8 cellular contexts compared by ENCODE assay signal in genomic region chr3:194070634-194071409, GRCh38.
A peak's percentile ranks its signal among the peaks of the same experiment; 100 is the strongest.
DNase-seq lines count a peak whose midpoint lies in the region; ATAC-seq and TF ChIP-seq lines count a peak whose summit lies in the region.

No MANE protein-coding gene starts in this region.

- peaks cover 40% of the 10 kb centered on the region for H3K4me1 Mint-ChIP-seq in Calu3 (ENCODE audit: low read depth, unreplicated experiment)
- H3K4me1 Mint-ChIP-seq in activated T-helper 17 cell treated with anti-CD3 and anti-CD28 coated beads, Interleukin-2, amount 50 U/mL, for 72 hours, result peaks cover 19% of the 10 kb centered on the region
- peaks cover 30% of the 10 kb centered on the region for H3K4me1 Mint-ChIP-seq in stimulated activated naive CD8-positive, alpha-beta T cell treated with anti-CD3 and anti-CD28 coated beads, Interleukin-15, amount 100 ng/mL, for 72 hours

- peaks cover 18% of the 10 kb centered on the region for H3K36me3 Mint-ChIP-seq in Calu3 (ENCODE audit: insufficient read depth, unreplicated experiment)
- no peaks in the 10 kb centered on the region for H3K36me3 Mint-ChIP-seq in activated T-helper 17 cell treated with anti-CD3 and anti-CD28 coated beads, Interleukin-2, amount 50 U/mL, for 72 hours (ENCODE audit: low read depth)

- peak; percentile 37 for TF ChIP-seq RAD21 in neural cell (conservative IDR thresholded peaks at IDR 0.05)

- no peaks in the 10 kb centered on the region for H3K79me2 ChIP-seq in OCI-LY1 (ENCODE audit: insufficient read depth, low read length)
- no peaks in the 10 kb centered on the region for H3K79me2 ChIP-seq in neural cell (replicated peaks; ENCODE audit: insufficient read depth, low read length)

- H3K9ac ChIP-seq in OCI-LY1 (ENCODE audit: low read length), result peak overlapping the region; percentile 48; the same call in 1 of the 2 replicates
- peak overlapping the region; percentile 29 for H3K9ac ChIP-seq in neural cell (ENCODE audit: low read length)

- no peak for TF ChIP-seq EP300 in neural cell (conservative IDR thresholded peaks at IDR 0.05; ENCODE audit: poor library complexity, severe bottlenecking)

- no peaks in the 10 kb centered on the region for H3K9me2 ChIP-seq in OCI-LY1 (ENCODE audit: low read depth, low read length)
- no peaks in the 10 kb centered on the region for H3K9me2 ChIP-seq in neural cell (ENCODE audit: insufficient read depth, low read length)

- H3K4me2 ChIP-seq in OCI-LY1 (ENCODE audit: low read length) (peak overlapping the region; percentile 71), neural cell (ENCODE audit: low read length) (peak overlapping the region; percentile 45)

- TF ChIP-seq CTCF in Calu3 (IDR thresholded peaks at IDR 0.05; ENCODE audit: unreplicated experiment), result no peak
- TF ChIP-seq CTCF in OCI-LY1 (IDR thresholded peaks at IDR 0.05; ENCODE audit: low read length), result 0 out of 2 replicates have a peak, but pooled peaks have one; percentile 5
- no peak for TF ChIP-seq CTCF in neural cell (IDR thresholded peaks at IDR 0.05; ENCODE audit: poor library complexity, severe bottlenecking)

- H3K36me3 ChIP-seq in OCI-LY1 (ENCODE audit: insufficient read depth, low read length), result no peaks in the 10 kb centered on the region
- H3K36me3 ChIP-seq in neural cell (ENCODE audit: insufficient read depth, low read length), result no peaks in the 10 kb centered on the region

- H3K9me3 Mint-ChIP-seq in Calu3 (ENCODE audit: low read depth, unreplicated experiment), result peaks cover 19% of the 10 kb centered on the region
- peaks cover 4% of the 10 kb centered on the region for H3K9me3 Mint-ChIP-seq in activated T-helper 17 cell treated with anti-CD3 and anti-CD28 coated beads, Interleukin-2, amount 50 U/mL, for 72 hours
- H3K9me3 Mint-ChIP-seq in stimulated activated naive CD8-positive, alpha-beta T cell treated with anti-CD3 and anti-CD28 coated beads, Interleukin-15, amount 100 ng/mL, for 72 hours, result peaks cover 6 to 27% of the 10 kb centered on the region in 2 donors

- H2AFZ ChIP-seq in OCI-LY1 (ENCODE audit: low read length), result no peak overlapping the region
- no peak overlapping the region for H2AFZ ChIP-seq in neural cell (ENCODE audit: low read depth, low read length)

- ATAC-seq in GM19463 (IDR thresholded peaks at IDR 0.05; ENCODE audit: unreplicated experiment) (peak; percentile 92), HG03575 (IDR thresholded peaks at IDR 0.05; ENCODE audit: extremely low read depth, insufficient number of reproducible peaks, low FRiP score, unreplicated experiment) (peak; percentile 53)
- peak; percentile 88 for ATAC-seq in activated T-helper 17 cell treated with anti-CD3 and anti-CD28 coated beads, Interleukin-2, amount 50 U/mL, for 72 hours (replicated peaks)
- ATAC-seq in stimulated activated naive CD8-positive, alpha-beta T cell treated with anti-CD3 and anti-CD28 coated beads, Interleukin-15, amount 100 ng/mL, for 72 hours, result peak; percentile 92

- H3K9me3 ChIP-seq in OCI-LY1 (ENCODE audit: low read length), result peaks cover 11% of the 10 kb centered on the region; the same call in 1 of the 2 replicates
- no peaks in the 10 kb centered on the region for H3K9me3 ChIP-seq in neural cell (ENCODE audit: low read length)

- H4K20me1 ChIP-seq in OCI-LY1 (ENCODE audit: insufficient read depth, low read length), result no peaks in the 10 kb centered on the region
- H4K20me1 ChIP-seq in neural cell (ENCODE audit: insufficient read depth), result no peaks in the 10 kb centered on the region

- H3K27ac ChIP-seq in OCI-LY1 (ENCODE audit: low read depth, low read length, poor library complexity, severe bottlenecking), result no peak overlapping the region
- H3K27ac ChIP-seq in neural cell (ENCODE audit: low read length), result no peak overlapping the region

- peak; percentile 91 for DNase-seq in Calu3
- peak; percentile 8 for DNase-seq in fibroblast of the conjunctiva (ENCODE audit: low read depth)
- peak; percentile 75 to 89 for DNase-seq in stimulated activated naive CD8-positive, alpha-beta T cell treated with anti-CD3 and anti-CD28 coated beads, Interleukin-15, amount 100 ng/mL, for 72 hours

- peak overlapping the region; percentile 72 for H3K4me3 Mint-ChIP-seq in Calu3 (ENCODE audit: low read depth, unreplicated experiment)
- peak overlapping the region; percentile 63 for H3K4me3 Mint-ChIP-seq in activated T-helper 17 cell treated with anti-CD3 and anti-CD28 coated beads, Interleukin-2, amount 50 U/mL, for 72 hours
- H3K4me3 Mint-ChIP-seq in stimulated activated naive CD8-positive, alpha-beta T cell treated with anti-CD3 and anti-CD28 coated beads, Interleukin-15, amount 100 ng/mL, for 72 hours, result peak overlapping the region; percentile 69 to 87

- no peaks in the 10 kb centered on the region for H3F3A ChIP-seq in OCI-LY1 (ENCODE audit: insufficient read depth, low read length)
- H3F3A ChIP-seq in neural cell (ENCODE audit: insufficient read depth, low read length, poor library complexity, severe bottlenecking), result no peaks in the 10 kb centered on the region

- peak overlapping the region; percentile 65 for H3K27ac Mint-ChIP-seq in Calu3 (ENCODE audit: unreplicated experiment)
- H3K27ac Mint-ChIP-seq in activated T-helper 17 cell treated with anti-CD3 and anti-CD28 coated beads, Interleukin-2, amount 50 U/mL, for 72 hours, result no peak overlapping the region
- no peak overlapping the region for H3K27ac Mint-ChIP-seq in stimulated activated naive CD8-positive, alpha-beta T cell treated with anti-CD3 and anti-CD28 coated beads, Interleukin-15, amount 100 ng/mL, for 72 hours

- no TSS peak for BruUV-seq in Calu3 (replicated peaks; lab: Mats Ljungman, UMichigan)

- peaks cover 10% of the 10 kb centered on the region for H3K4me1 ChIP-seq in OCI-LY1 (ENCODE audit: insufficient read depth, low read length, severe bottlenecking)

- H3K4me3 ChIP-seq in OCI-LY1 (ENCODE audit: low read depth, low read length, poor library complexity, severe bottlenecking), result peak overlapping the region; percentile 58
- H3K4me3 ChIP-seq in neural cell (ENCODE audit: low read length), result peak overlapping the region; percentile 68

- CTCF ChIA-PET in Calu3 (lab: Charles Lee), result interaction anchor here (0.6 to 1.3 kb wide), 6 partner anchors 12 to 245 kb away, joined by 3 to 5 read pairs (median 4); no protein-coding TSS in a partner anchor

- H3K27me3 ChIP-seq in OCI-LY1 (ENCODE audit: insufficient read depth, low read length) (peaks cover 26% of the 10 kb centered on the region; the same call in 1 of the 2 replicates), neural cell (ENCODE audit: insufficient read depth, low read depth, low read length) (no peaks in the 10 kb centered on the region)

- intact Hi-C loops in Calu3 (cut with micrococcal nuclease; ENCODE audit: unreplicated experiment), result loop anchor here (5.0 kb wide), 1 partner anchor 229 kb away; no protein-coding TSS in a partner anchor

- H3K27me3 Mint-ChIP-seq in Calu3 (ENCODE audit: unreplicated experiment), result no peaks in the 10 kb centered on the region
- H3K27me3 Mint-ChIP-seq in activated T-helper 17 cell treated with anti-CD3 and anti-CD28 coated beads, Interleukin-2, amount 50 U/mL, for 72 hours, result peaks cover 36% of the 10 kb centered on the region
- H3K27me3 Mint-ChIP-seq in stimulated activated naive CD8-positive, alpha-beta T cell treated with anti-CD3 and anti-CD28 coated beads, Interleukin-15, amount 100 ng/mL, for 72 hours, result peaks cover 78% of the 10 kb centered on the region

TF ChIP-seq in neural cell, 6 proteins besides CTCF, POLR2A, EP300 and RAD21:
- peak; percentile 59 for TF ChIP-seq MXI1 (conservative IDR thresholded peaks at IDR 0.05; ENCODE audit: poor library complexity, severe bottlenecking)
- no peak for TF ChIP-seq POLR2AphosphoS5 (IDR thresholded peaks at IDR 0.05)
- TF ChIP-seq TAF1 (IDR thresholded peaks at IDR 0.05; ENCODE audit: low read depth), result no peak
- no peak for TF ChIP-seq EZH2 (IDR thresholded peaks at IDR 0.05; ENCODE audit: borderline replicate concordance, insufficient read depth, low read length, poor library complexity, severe bottlenecking)
- TF ChIP-seq REST (IDR thresholded peaks at IDR 0.05; ENCODE audit: borderline replicate concordance), result no peak
- TF ChIP-seq SMC3 (conservative IDR thresholded peaks at IDR 0.05; ENCODE audit: poor library complexity), result peak; percentile 43

Comparison
In these comparisons a context has a peak if more than half of its experiments do, and no peak if none do; other contexts are left out.
1. DNase-seq: peak in every context shown above with its lines; median percentile 91 in Calu3; 82 in stimulated activated naive CD8-positive, alpha-beta T cell treated with anti-CD3 and anti-CD28 coated beads, Interleukin-15, amount 100 ng/mL, for 72 hours; 8 in fibroblast of the conjunctiva.